Comparison of ENCODE assay signal across 25 cellular contexts in the genomic region with DNA sequence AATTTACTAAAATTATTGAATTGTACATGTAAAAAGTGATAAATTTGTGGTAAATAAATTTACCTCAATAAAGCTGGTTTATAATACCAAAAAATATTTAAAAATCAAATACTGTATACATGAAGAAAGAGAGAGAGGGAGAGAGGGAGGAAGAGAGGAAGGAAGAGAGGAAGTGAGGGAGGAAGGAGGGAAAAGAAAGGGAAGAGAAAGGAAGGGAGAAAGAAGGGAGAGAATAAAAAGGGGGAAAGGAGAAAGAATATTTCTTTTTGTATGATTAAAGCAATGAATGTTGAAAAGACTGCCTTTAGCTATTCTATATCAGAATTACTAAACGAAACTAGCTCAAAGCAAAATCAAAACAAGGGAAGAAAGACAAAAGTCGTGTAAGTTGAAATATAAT.
DNase-seq lines count a peak whose midpoint lies in the region; ATAC-seq, FAIRE-seq and TF ChIP-seq lines count a peak whose summit lies in the region.
"Had no signal": no experiment of that assay in that cellular context is flagged by ENCODE, and none has a peak within 500 bp of the region (broad histone marks: within the 10 kb centered on the region; RNA-seq: fewer than 3 reads in every experiment).

No MANE protein-coding gene starts in this region.

- TF ChIP-seq EP300 in K562 (IDR thresholded peaks at IDR 0.05; ENCODE audit: low read length): no peak

- in situ Hi-C loops in K562 (cut with MboI): no loop called here

- POLR2A ChIA-PET in K562 (lab: Yijun Ruan, JAX): interaction anchor here (0.5 to 1.1 kb wide), 2 partner anchors 11 to 135 kb away, joined by 3 read pairs; no protein-coding TSS in a partner anchor

- H3K4me3 ChIP-seq in GM23338: no peak overlapping the region
- no peak overlapping the region for H3K4me3 ChIP-seq in K562
- H3K4me3 ChIP-seq: A549; BLaER1 treated with 17β-estradiol and CSF1 and Interleukin-3, amounts not matched to agents 10 nM and 100 nM; GM12878; HAP-1 had no signal

- intact Hi-C loops in K562 (cut with micrococcal nuclease): no loop called here

- H3K36me3 Mint-ChIP-seq in GM23338 (ENCODE audit: low read depth): no peaks in the 10 kb centered on the region
- peaks cover 5% of the 10 kb centered on the region for H3K36me3 Mint-ChIP-seq in mesothelial cell of epicardium
- H3K36me3 Mint-ChIP-seq: CD14-positive monocyte; CD8-positive, alpha-beta memory T cell had no signal

- TF ChIP-seq RAD21 in K562 (CRISPR knock-in tag; conservative IDR thresholded peaks at IDR 0.05 in 1 of 2, IDR thresholded peaks at IDR 0.05 in 1 of 2): no peak

- H3K9me3 Mint-ChIP-seq in GM23338 (peaks cover 3% of the 10 kb centered on the region; the same call in 2 of the 3 replicates), mesothelial cell of epicardium (peaks cover 12% of the 10 kb centered on the region)
- H3K9me3 Mint-ChIP-seq: CD4-positive, alpha-beta T cell; CD8-positive, alpha-beta memory T cell had no signal

- H3K27me3 ChIP-seq in GM23338 (ENCODE audit: insufficient read depth) (no peaks in the 10 kb centered on the region), K562 (ENCODE audit: control insufficient read depth in 2 of 2, insufficient read depth in 2 of 2, low read length in 2 of 2) (no peaks in the 10 kb centered on the region)
- H3K27me3 ChIP-seq: BE2C; BLaER1 treated with 17β-estradiol and CSF1 and Interleukin-3, amounts not matched to agents 10 nM and 100 nM had no signal

- WGBS in K562 (ENCODE audit: insufficient coverage, low coverage, missing lambda C conversion rate): 17% methylated on average over 2 of the region's 2 CpGs

- H2AFZ ChIP-seq in GM23338: 0 out of 2 replicates have a peak overlapping the region, but pooled peaks have one; percentile 77
- H2AFZ ChIP-seq in K562 (ENCODE audit: low read depth, low read length): peak overlapping the region; percentile 76

- H3K4me1 ChIP-seq in GM23338 (ENCODE audit: insufficient read depth): peaks cover 9% of the 10 kb centered on the region
- H3K4me1 ChIP-seq in K562 (replicated peaks in 1 of 2; ENCODE audit: control insufficient read depth in 2 of 2, insufficient read depth in 2 of 2, low read length in 2 of 2): peaks cover 14 to 20% of the 10 kb centered on the region in 2 experiments; a peak in 4 of 5 replicates
- H3K4me1 ChIP-seq: BLaER1 treated with 17β-estradiol and CSF1 and Interleukin-3, amounts not matched to agents 10 nM and 100 nM had no signal

- FAIRE-seq in K562 (lab: Jason Lieb, UNC): no peak
- FAIRE-seq: A549, D721Med, GM12878, GM19239, H54 had no signal

- no peak for DNase-seq in GM23338 (ENCODE audit: low spot score)
- DNase-seq in K562 (ENCODE audit: extremely low read depth in 1 of 4, low spot score in 3 of 4): no peak
- no peak for DNase-seq in mesothelial cell of epicardium (ENCODE audit: low spot score in 2 of 2, unreplicated experiment in 2 of 2)
- no peak for DNase-seq in NK-92 (lab: John Stamatoyannopoulos, UW; ENCODE audit: unreplicated experiment)
- DNase-seq in activated gamma-delta T cell (lab: John Stamatoyannopoulos, UW): no peak
- DNase-seq in ureter (ENCODE audit: low spot score): no peak
- DNase-seq: 8988T; ACHN; AML-193; BE2C; CD4-positive, alpha-beta T cell; CD8-positive, alpha-beta memory T cell; DMS 273 treated with DMSO at 0.1 percent for 48 hours; DMS79; EL; GDM1; GOT3 had no signal

- H3K9ac ChIP-seq in K562 (ENCODE audit: insufficient read depth in 1 of 2, low read depth in 2 of 2, low read length in 2 of 2): no peak overlapping the region
- H3K9ac ChIP-seq: BLaER1 treated with 17β-estradiol and CSF1 and Interleukin-3, amounts not matched to agents 10 nM and 100 nM had no signal

- H3K27ac Mint-ChIP-seq in GM23338 (no peak overlapping the region), mesothelial cell of epicardium (peak overlapping the region; percentile 30)
- H3K27ac Mint-ChIP-seq: CD14-positive monocyte; CD4-positive, alpha-beta T cell; CD8-positive, alpha-beta memory T cell had no signal

- H3K4me2 ChIP-seq in GM23338 (no peak overlapping the region), K562 (ENCODE audit: insufficient read depth, low read length) (no peak overlapping the region)
- H3K4me2 ChIP-seq: A549; BLaER1 treated with 17β-estradiol and CSF1 and Interleukin-3, amounts not matched to agents 10 nM and 100 nM had no signal

- TF ChIP-seq CTCF in GM23338 (conservative IDR thresholded peaks at IDR 0.05; ENCODE audit: low read depth in 2 of 2) (no peak), K562 (IDR thresholded peaks at IDR 0.05 in 2 of 3, conservative IDR thresholded peaks at IDR 0.05 in 1 of 3; ENCODE audit: insufficient read depth in 2 of 3, low read depth in 1 of 3, low read length in 3 of 3) (no peak), mesothelial cell of epicardium (IDR thresholded peaks at IDR 0.05; ENCODE audit: unreplicated experiment) (no peak)

- no peaks in the 10 kb centered on the region for H3K9me1 ChIP-seq in K562 (ENCODE audit: control insufficient read depth, insufficient read depth, low read length)

- H3K79me2 ChIP-seq in GM23338 (replicated peaks; ENCODE audit: insufficient read depth) (no peaks in the 10 kb centered on the region), K562 (ENCODE audit: control insufficient read depth, insufficient read depth, low read length) (no peaks in the 10 kb centered on the region)

- H3K27me3 Mint-ChIP-seq in GM23338 (ENCODE audit: insufficient read depth, low read depth, poor library complexity): no peaks in the 10 kb centered on the region
- no peaks in the 10 kb centered on the region for H3K27me3 Mint-ChIP-seq in mesothelial cell of epicardium (ENCODE audit: low read depth)

- H3K4me1 Mint-ChIP-seq in GM23338 (peaks cover 13% of the 10 kb centered on the region; the same call in 2 of the 3 replicates), mesothelial cell of epicardium (peaks cover 53% of the 10 kb centered on the region)
- H3K4me1 Mint-ChIP-seq: CD14-positive monocyte; CD8-positive, alpha-beta memory T cell had no signal

- no peak overlapping the region for H3K4me3 Mint-ChIP-seq in GM23338
- H3K4me3 Mint-ChIP-seq in mesothelial cell of epicardium: no peak overlapping the region
- H3K4me3 Mint-ChIP-seq: CD14-positive monocyte; CD4-positive, alpha-beta T cell; CD8-positive, alpha-beta memory T cell had no signal

- no peaks in the 10 kb centered on the region for H3F3A ChIP-seq in GM23338 (replicated peaks; ENCODE audit: low read depth)

- no peak overlapping the region for H3K27ac ChIP-seq in GM23338 (ENCODE audit: low read depth)
- H3K27ac ChIP-seq in K562 (ENCODE audit: extremely low read depth, low read depth, low read length): no peak overlapping the region
- H3K27ac ChIP-seq: A549; BLaER1 treated with 17β-estradiol and CSF1 and Interleukin-3, amounts not matched to agents 10 nM and 100 nM had no signal

- no peaks in the 10 kb centered on the region for H3K36me3 ChIP-seq in GM23338 (ENCODE audit: insufficient read depth)
- no peaks in the 10 kb centered on the region for H3K36me3 ChIP-seq in K562 (ENCODE audit: control insufficient read depth, insufficient read depth, low read length)
- H3K36me3 ChIP-seq: BE2C; BLaER1 treated with 17β-estradiol and CSF1 and Interleukin-3, amounts not matched to agents 10 nM and 100 nM; HAP-1 had no signal

- H4K20me1 ChIP-seq in GM23338 (replicated peaks; ENCODE audit: insufficient read depth): no peaks in the 10 kb centered on the region
- H4K20me1 ChIP-seq in K562 (replicated peaks; ENCODE audit: control insufficient read depth, insufficient read depth, low read length): no peaks in the 10 kb centered on the region
- H4K20me1 ChIP-seq: BLaER1 treated with 17β-estradiol and CSF1 and Interleukin-3, amounts not matched to agents 10 nM and 100 nM had no signal

- ATAC-seq in GM23338: no peak
- ATAC-seq in K562: no peak
- ATAC-seq: A549, GM12878 had no signal

- CTCF ChIA-PET in K562 (lab: Yijun Ruan, JAX; ENCODE audit: low intra/inter-chr PET ratio): no interaction called here

- BruUV-seq in K562 (replicated peaks; lab: Mats Ljungman, UMichigan): no TSS peak

- H3K9me3 ChIP-seq in K562 (replicated peaks; ENCODE audit: control insufficient read depth, insufficient read depth, low read depth, low read length): no peaks in the 10 kb centered on the region
- H3K9me3 ChIP-seq: A549; BE2C; BLaER1 treated with 17β-estradiol and CSF1 and Interleukin-3, amounts not matched to agents 10 nM and 100 nM; HAP-1 had no signal

- peaks cover 3% of the 10 kb centered on the region; the same call in 1 of the 2 replicates for H3K9me2 ChIP-seq in GM23338 (ENCODE audit: insufficient read depth)

- no peak for TF ChIP-seq POLR2A in K562 (conservative IDR thresholded peaks at IDR 0.05)

TF ChIP-seq in GM23338, 12 proteins besides CTCF, POLR2A, EP300 and RAD21 (continues in another document):
- TF ChIP-seq STAT1 (IDR thresholded peaks at IDR 0.05; ENCODE audit: unreplicated experiment): no peak
- no peak for TF ChIP-seq ZNF114 (CRISPR knock-in tag; IDR thresholded peaks at IDR 0.05)

TF ChIP-seq in K562, 482 proteins besides CTCF, POLR2A, EP300 and RAD21 (continues in another document):
- TF ChIP-seq, protein P1, sequence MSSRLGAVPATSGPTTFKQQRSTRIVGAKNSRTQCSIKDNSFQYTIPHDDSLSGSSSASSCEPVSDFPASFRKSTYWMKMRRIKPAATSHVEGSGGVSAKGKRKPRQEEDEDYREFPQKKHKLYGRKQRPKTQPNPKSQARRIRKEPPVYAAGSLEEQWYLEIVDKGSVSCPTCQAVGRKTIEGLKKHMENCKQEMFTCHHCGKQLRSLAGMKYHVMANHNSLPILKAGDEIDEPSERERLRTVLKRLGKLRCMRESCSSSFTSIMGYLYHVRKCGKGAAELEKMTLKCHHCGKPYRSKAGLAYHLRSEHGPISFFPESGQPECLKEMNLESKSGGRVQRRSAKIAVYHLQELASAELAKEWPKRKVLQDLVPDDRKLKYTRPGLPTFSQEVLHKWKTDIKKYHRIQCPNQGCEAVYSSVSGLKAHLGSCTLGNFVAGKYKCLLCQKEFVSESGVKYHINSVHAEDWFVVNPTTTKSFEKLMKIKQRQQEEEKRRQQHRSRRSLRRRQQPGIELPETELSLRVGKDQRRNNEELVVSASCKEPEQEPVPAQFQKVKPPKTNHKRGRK (tag; IDR thresholded peaks at IDR 0.05): peak; percentile 89
- TF ChIP-seq, protein P2, sequence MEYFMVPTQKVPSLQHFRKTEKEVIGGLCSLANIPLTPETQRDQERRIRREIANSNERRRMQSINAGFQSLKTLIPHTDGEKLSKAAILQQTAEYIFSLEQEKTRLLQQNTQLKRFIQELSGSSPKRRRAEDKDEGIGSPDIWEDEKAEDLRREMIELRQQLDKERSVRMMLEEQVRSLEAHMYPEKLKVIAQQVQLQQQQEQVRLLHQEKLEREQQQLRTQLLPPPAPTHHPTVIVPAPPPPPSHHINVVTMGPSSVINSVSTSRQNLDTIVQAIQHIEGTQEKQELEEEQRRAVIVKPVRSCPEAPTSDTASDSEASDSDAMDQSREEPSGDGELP (CRISPR knock-in tag; IDR thresholded peaks at IDR 0.05; ENCODE audit: borderline replicate concordance): no peak
- TF ChIP-seq ZNF785 (CRISPR knock-in tag; IDR thresholded peaks at IDR 0.05) (no peak), NFIC (IDR thresholded peaks at IDR 0.05) (0 out of 2 replicates have a peak, but pooled peaks have one; percentile 12), NCOA6 (IDR thresholded peaks at IDR 0.05) (no peak), KDM4B (IDR thresholded peaks at IDR 0.05; ENCODE audit: borderline replicate concordance in 2 of 2, low read depth in 1 of 2) (no peak), SPI1 (IDR thresholded peaks at IDR 0.05; ENCODE audit: borderline replicate concordance, low read depth, low read length) (no peak)
